In the genomic region with DNA sequence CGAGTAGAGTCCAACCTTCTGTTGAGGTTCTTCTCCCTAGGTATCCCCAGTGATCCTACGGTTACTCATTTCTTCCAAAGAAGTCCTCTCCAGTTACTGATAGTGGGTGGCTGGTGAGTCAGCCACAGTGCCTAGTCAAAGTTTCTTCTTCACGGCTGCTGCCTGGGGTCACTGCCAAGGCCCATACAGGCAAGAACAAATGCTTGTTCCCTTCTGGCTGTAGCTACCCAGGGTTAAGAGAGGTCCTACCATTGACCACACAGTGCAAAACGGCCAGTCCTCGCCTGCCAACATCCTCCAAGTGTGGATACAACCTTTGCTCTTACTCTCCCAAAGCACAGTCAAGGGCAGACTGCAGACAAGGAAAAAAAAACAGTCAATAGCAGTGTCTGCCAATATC, we compare ENCODE assay signal across 9 cellular contexts. TPM values are rescaled to one million over a fixed set of nuclear protein-coding genes. Genes with fewer than 3 reads are reported as not detected.
DNase-seq lines count a peak whose midpoint lies in the region; ATAC-seq and TF ChIP-seq lines count a peak whose summit lies in the region.
"Had no signal": no experiment of that assay in that cellular context is flagged by ENCODE, and none has a peak within 500 bp of the region (broad histone marks: within the 10 kb centered on the region; RNA-seq: fewer than 3 reads in every experiment).

No MANE protein-coding gene starts in this region.

- H3K4me3 ChIP-seq in AG10803 (ENCODE audit: low read length) (no peak overlapping the region), upper lobe of right lung (no peak overlapping the region)
- H3K4me3 ChIP-seq: cardiac muscle cell had no signal

- TF ChIP-seq CTCF in AG10803 (conservative IDR thresholded peaks at IDR 0.05; ENCODE audit: low read length) (no peak), upper lobe of right lung (IDR thresholded peaks at IDR 0.05) (no peak)

- H3K4me1 ChIP-seq in upper lobe of right lung: peaks cover 15% of the 10 kb centered on the region

- no peak for TF ChIP-seq POLR2A in erythroblast (IDR thresholded peaks at IDR 0.05; ENCODE audit: low read length)

- intact Hi-C loops in sciatic nerve (cut with DNase I): no loop called here
- intact Hi-C loops in upper lobe of right lung (cut with DNase I): loop anchor here (10.0 kb wide), 1 partner anchor 68 kb away; no protein-coding TSS in a partner anchor

- peak; percentile 65 for DNase-seq in AG10803 (ENCODE audit: low read depth)
- DNase-seq in T-helper 2 cell treated with Interferon-gamma antibody and Interleukin-4, amounts not matched to agents 5 μg/mL and 100 μg/mL, for 36 hours (ENCODE audit: low spot score): peak; percentile 55
- DNase-seq in erythroblast (lab: John Stamatoyannopoulos, UW): peak; percentile 16 to 56
- peak; percentile 80 for DNase-seq in sciatic nerve (ENCODE audit: low spot score)
- no peak for DNase-seq in upper lobe of right lung
- DNase-seq in NAMALWA (ENCODE audit: low spot score): no peak

- ATAC-seq in sciatic nerve (peak; percentile 84), HG02981 (IDR thresholded peaks at IDR 0.05; ENCODE audit: unreplicated experiment) (no peak), GM21360 (IDR thresholded peaks at IDR 0.05; ENCODE audit: unreplicated experiment) (no peak), upper lobe of right lung (no peak)

- H3K36me3 Mint-ChIP-seq in T-helper 2 cell treated with Interferon-gamma antibody and Interleukin-4, amounts not matched to agents 5 μg/mL and 100 μg/mL, for 36 hours (ENCODE audit: low read depth): no peaks in the 10 kb centered on the region

- H3K27me3 ChIP-seq in upper lobe of right lung: no peaks in the 10 kb centered on the region
- H3K27me3 ChIP-seq: cardiac muscle cell had no signal

- H3K9me3 Mint-ChIP-seq in T-helper 2 cell treated with Interferon-gamma antibody and Interleukin-4, amounts not matched to agents 5 μg/mL and 100 μg/mL, for 36 hours: no peaks in the 10 kb centered on the region

- no peak overlapping the region for H3K27ac ChIP-seq in upper lobe of right lung
- H3K27ac ChIP-seq: cardiac muscle cell had no signal

- no peak overlapping the region for H3K27ac Mint-ChIP-seq in T-helper 2 cell treated with Interferon-gamma antibody and Interleukin-4, amounts not matched to agents 5 μg/mL and 100 μg/mL, for 36 hours

- no peaks in the 10 kb centered on the region for H3K9me3 ChIP-seq in upper lobe of right lung

- no peak overlapping the region for H3K4me3 Mint-ChIP-seq in T-helper 2 cell treated with Interferon-gamma antibody and Interleukin-4, amounts not matched to agents 5 μg/mL and 100 μg/mL, for 36 hours

- H3K27me3 Mint-ChIP-seq in T-helper 2 cell treated with Interferon-gamma antibody and Interleukin-4, amounts not matched to agents 5 μg/mL and 100 μg/mL, for 36 hours (ENCODE audit: low read depth): peaks cover 6% of the 10 kb centered on the region

- peaks cover 23% of the 10 kb centered on the region for H3K4me1 Mint-ChIP-seq in T-helper 2 cell treated with Interferon-gamma antibody and Interleukin-4, amounts not matched to agents 5 μg/mL and 100 μg/mL, for 36 hours (ENCODE audit: low read depth)

- no peaks in the 10 kb centered on the region for H3K36me3 ChIP-seq in upper lobe of right lung
- H3K36me3 ChIP-seq: cardiac muscle cell had no signal

RNA-seq across cellular contexts. Expression of a gene that starts 2.9 kb away (rescaled TPM):
- total RNA-seq in sciatic nerve (37.7 TPM), upper lobe of right lung (45.4 TPM)

Comparison
In these comparisons a context has a peak if more than half of its experiments do, and no peak if none do; other contexts are left out.
1. DNase-seq: peak in AG10803 (single experiment), T-helper 2 cell treated with Interferon-gamma antibody and Interleukin-4, amounts not matched to agents 5 μg/mL and 100 μg/mL, for 36 hours (single experiment), erythroblast (2 of 2) and sciatic nerve (single experiment); none in upper lobe of right lung (single experiment) and NAMALWA (single experiment).